In genomic region chr2:201795608-201796477, GRCh38 we compare ENCODE assay signal across 8 cellular contexts. TPM values are rescaled to one million over a fixed set of nuclear protein-coding genes. Genes with fewer than 3 reads are reported as not detected.
DNase-seq lines count a peak whose midpoint lies in the region; ATAC-seq and TF ChIP-seq lines count a peak whose summit lies in the region.

No MANE protein-coding gene starts in this region.

- peak overlapping the region; percentile 96 for H3K27ac ChIP-seq in PC-3 (ENCODE audit: low read length)
- H3K27ac ChIP-seq in neural cell (ENCODE audit: low read length): no peak overlapping the region

- H4K20me1 ChIP-seq in PC-3 (ENCODE audit: low read length) (no peaks in the 10 kb centered on the region), neural cell (ENCODE audit: insufficient read depth) (no peaks in the 10 kb centered on the region)

- TF ChIP-seq EP300 in neural cell (conservative IDR thresholded peaks at IDR 0.05; ENCODE audit: poor library complexity, severe bottlenecking): no peak

- CTCF ChIA-PET in PC-3 (lab: Charles Lee): interaction anchor here (0.6 kb wide), 1 partner anchor 45 kb away, joined by 9 read pairs; no protein-coding TSS in a partner anchor

- peaks cover 6 to 17% of the 10 kb centered on the region in 2 donors for H3K27me3 Mint-ChIP-seq in stimulated activated naive B cell treated with anti-CD40 and anti-IgM and Interleukin-4, amounts not matched to agents 10 μg/mL and 1 μg/mL and 100 μg/mL, for 72 hours

- TF ChIP-seq CTCF in AG09319 (IDR thresholded peaks at IDR 0.05; ENCODE audit: low read depth, low read length): peak; percentile 82
- peak; percentile 50 for TF ChIP-seq CTCF in GM13977 (IDR thresholded peaks at IDR 0.05; ENCODE audit: extremely low read depth, insufficient read depth, missing control alignments)
- peak; percentile 85 for TF ChIP-seq CTCF in PC-3 (conservative IDR thresholded peaks at IDR 0.05; ENCODE audit: low read depth, low read length)
- TF ChIP-seq CTCF in epithelial cell of proximal tubule (conservative IDR thresholded peaks at IDR 0.05; ENCODE audit: low read depth, low read length): peak; percentile 87
- peak; percentile 52 for TF ChIP-seq CTCF in neural cell (IDR thresholded peaks at IDR 0.05; ENCODE audit: poor library complexity, severe bottlenecking)

- H3K27ac Mint-ChIP-seq in stimulated activated naive B cell treated with anti-CD40 and anti-IgM and Interleukin-4, amounts not matched to agents 10 μg/mL and 1 μg/mL and 100 μg/mL, for 72 hours: no peak overlapping the region

- H3K4me3 Mint-ChIP-seq in stimulated activated naive B cell treated with anti-CD40 and anti-IgM and Interleukin-4, amounts not matched to agents 10 μg/mL and 1 μg/mL and 100 μg/mL, for 72 hours: no peak overlapping the region

- BruUV-seq in PC-3 (replicated peaks; lab: Mats Ljungman, UMichigan): no TSS peak

- H3K4me3 ChIP-seq in PC-3 (ENCODE audit: low read length) (no peak overlapping the region), epithelial cell of proximal tubule (ENCODE audit: low read depth, low read length) (no peak overlapping the region), neural cell (ENCODE audit: low read length) (no peak overlapping the region)

- intact Hi-C loops in PC-3 (cut with micrococcal nuclease): loop anchor here (1.0 to 5.0 kb wide), 4 partner anchors 64 to 382 kb away; no protein-coding TSS in a partner anchor

- peaks cover 28% of the 10 kb centered on the region for H3K4me1 ChIP-seq in PC-3 (ENCODE audit: insufficient read depth, low read length)

- no peak overlapping the region for H3K4me2 ChIP-seq in PC-3 (ENCODE audit: low read length)
- no peak overlapping the region for H3K4me2 ChIP-seq in neural cell (ENCODE audit: low read length)

- POLR2A ChIA-PET in PC-3 (lab: Charles Lee; ENCODE audit: unreplicated experiment): no interaction called here

- H3K36me3 ChIP-seq in PC-3 (ENCODE audit: low read depth, low read length) (no peaks in the 10 kb centered on the region), neural cell (ENCODE audit: insufficient read depth, low read length) (no peaks in the 10 kb centered on the region)

- H2AFZ ChIP-seq in PC-3 (ENCODE audit: low read length): no peak overlapping the region
- no peak overlapping the region for H2AFZ ChIP-seq in neural cell (ENCODE audit: low read depth, low read length)

- ATAC-seq in PC-3 (peak; percentile 20; the same call in 1 of the 2 replicates), GM18867 (IDR thresholded peaks at IDR 0.05; ENCODE audit: unreplicated experiment) (no peak), GM19324 (IDR thresholded peaks at IDR 0.05; ENCODE audit: low FRiP score, unreplicated experiment) (no peak)
- no peak for ATAC-seq in stimulated activated naive B cell treated with anti-CD40 and anti-IgM and Interleukin-4, amounts not matched to agents 10 μg/mL and 1 μg/mL and 100 μg/mL, for 72 hours (replicated peaks)

- no peaks in the 10 kb centered on the region for H3K4me1 Mint-ChIP-seq in stimulated activated naive B cell treated with anti-CD40 and anti-IgM and Interleukin-4, amounts not matched to agents 10 μg/mL and 1 μg/mL and 100 μg/mL, for 72 hours

- DNase-seq in AG09319 (ENCODE audit: extremely low read depth, low read depth) (no peak), GM13977 (ENCODE audit: low spot score) (peak; percentile 40), PC-3 (peak; percentile 70), epithelial cell of proximal tubule (ENCODE audit: low read depth) (no peak)
- DNase-seq in stimulated activated naive B cell treated with anti-CD40 and anti-IgM and Interleukin-4, amounts not matched to agents 10 μg/mL and 1 μg/mL and 100 μg/mL, for 72 hours: no peak

- H3K79me2 ChIP-seq in PC-3 (ENCODE audit: low read length) (no peaks in the 10 kb centered on the region), neural cell (replicated peaks; ENCODE audit: insufficient read depth, low read length) (no peaks in the 10 kb centered on the region)

- H3K9ac ChIP-seq in PC-3 (ENCODE audit: low read length): no peak overlapping the region
- H3K9ac ChIP-seq in neural cell (ENCODE audit: low read length): no peak overlapping the region

- H3F3A ChIP-seq in PC-3 (ENCODE audit: low read length, unreplicated experiment) (peaks cover 6% of the 10 kb centered on the region), neural cell (ENCODE audit: insufficient read depth, low read length, poor library complexity, severe bottlenecking) (no peaks in the 10 kb centered on the region)

- in situ Hi-C loops in GM13977 (cut with MboI; ENCODE audit: low pct_unique_long_range_greater_than_20kb, low sequenced_read_pairs, unreplicated experiment): no loop called here

- H3K9me3 ChIP-seq in PC-3 (ENCODE audit: low read length) (no peaks in the 10 kb centered on the region), neural cell (ENCODE audit: low read length) (no peaks in the 10 kb centered on the region)

- no peaks in the 10 kb centered on the region for H3K9me3 Mint-ChIP-seq in stimulated activated naive B cell treated with anti-CD40 and anti-IgM and Interleukin-4, amounts not matched to agents 10 μg/mL and 1 μg/mL and 100 μg/mL, for 72 hours

- H3K9me2 ChIP-seq in PC-3 (replicated peaks; ENCODE audit: low read length): no peaks in the 10 kb centered on the region
- H3K9me2 ChIP-seq in neural cell (ENCODE audit: insufficient read depth, low read length): no peaks in the 10 kb centered on the region

- TF ChIP-seq RAD21 in neural cell (conservative IDR thresholded peaks at IDR 0.05): peak; percentile 62

- H3K36me3 Mint-ChIP-seq in stimulated activated naive B cell treated with anti-CD40 and anti-IgM and Interleukin-4, amounts not matched to agents 10 μg/mL and 1 μg/mL and 100 μg/mL, for 72 hours: no peaks in the 10 kb centered on the region

- H3K27me3 ChIP-seq in PC-3 (ENCODE audit: low read length) (no peaks in the 10 kb centered on the region), neural cell (ENCODE audit: insufficient read depth, low read depth, low read length) (no peaks in the 10 kb centered on the region)

TF ChIP-seq in neural cell, 6 proteins besides CTCF, POLR2A, EP300 and RAD21:
- TF ChIP-seq POLR2AphosphoS5 (IDR thresholded peaks at IDR 0.05): no peak
- TF ChIP-seq REST (IDR thresholded peaks at IDR 0.05; ENCODE audit: borderline replicate concordance): no peak
- TF ChIP-seq EZH2 (IDR thresholded peaks at IDR 0.05; ENCODE audit: borderline replicate concordance, insufficient read depth, low read length, poor library complexity, severe bottlenecking): no peak
- no peak for TF ChIP-seq MXI1 (conservative IDR thresholded peaks at IDR 0.05; ENCODE audit: poor library complexity, severe bottlenecking)
- TF ChIP-seq TAF1 (IDR thresholded peaks at IDR 0.05; ENCODE audit: low read depth): no peak
- TF ChIP-seq SMC3 (conservative IDR thresholded peaks at IDR 0.05; ENCODE audit: poor library complexity): peak; percentile 59

RNA-seq across cellular contexts. Expression of gene CDK15, which starts 10.5 kb away (rescaled TPM):
- total RNA-seq in PC-3 (2014; rRNA removed) (2.4 TPM in 1 of 2 replicates, not detected in the other), epithelial cell of proximal tubule (2.3 and 6.4 TPM in 2 replicates)
- 0.06 and 0.09 TPM in 2 replicates for polyA plus RNA-seq in neural cell
- polyA minus RNA-seq in neural cell: not detected in 2 replicates

RNA-seq across cellular contexts. Expression of gene ALS2, which starts 15.1 kb away (rescaled TPM):
- total RNA-seq in PC-3 (2014; rRNA removed) (20.4 and 23.8 TPM in 2 replicates), epithelial cell of proximal tubule (15.6 and 20.8 TPM in 2 replicates)
- 26.3 and 26.6 TPM in 2 replicates for polyA plus RNA-seq in neural cell
- polyA minus RNA-seq in neural cell: 49.9 and 54.8 TPM in 2 replicates

Comparison
In these comparisons a context has a peak if more than half of its experiments do, and no peak if none do; other contexts are left out.
1. DNase-seq: peak in GM13977 (single experiment) and PC-3 (single experiment); none in AG09319 (single experiment), epithelial cell of proximal tubule (single experiment) and stimulated activated naive B cell treated with anti-CD40 and anti-IgM and Interleukin-4, amounts not matched to agents 10 μg/mL and 1 μg/mL and 100 μg/mL, for 72 hours (single experiment).
2. Peak in every context shown above with its lines, with median percentiles within 50 percentile points of each other: CTCF ChIP-seq.